1 cellular context compared by ENCODE assay signal in the genomic region with DNA sequence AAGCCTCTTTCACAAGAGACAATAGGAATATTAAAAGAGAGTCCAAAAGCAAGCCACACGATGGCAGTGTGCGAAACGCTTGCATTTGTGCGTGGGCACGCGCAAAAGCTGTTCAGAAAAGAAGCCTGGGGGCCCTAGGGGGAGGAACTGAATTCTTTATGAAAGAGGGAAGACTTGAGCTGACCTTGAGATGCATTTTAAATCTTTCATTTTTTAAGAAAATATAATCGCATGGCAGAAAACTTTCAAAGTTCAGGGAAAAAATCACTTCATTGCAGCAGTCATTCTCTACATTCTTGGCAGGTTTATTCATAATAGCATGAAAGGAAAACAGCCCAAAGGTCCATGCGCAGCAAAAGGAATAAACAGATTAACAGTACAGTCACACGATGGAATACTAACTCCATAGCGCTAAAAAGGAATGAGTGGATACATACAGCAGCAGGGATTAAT.
A peak's percentile ranks its signal among the peaks of the same experiment; 100 is the strongest.
TF ChIP-seq lines count a peak whose summit lies in the region.

No MANE protein-coding gene starts in this region.

TF ChIP-seq in A549, 52 proteins besides CTCF, POLR2A, EP300 and RAD21 (continued from another document):
- TF ChIP-seq MAZ (IDR thresholded peaks at IDR 0.05; ENCODE audit: borderline replicate concordance, low read depth, low read length) (no peak), RCOR1 (IDR thresholded peaks at IDR 0.05; ENCODE audit: low read depth, low read length) (no peak), NFE2L2 (conservative IDR thresholded peaks at IDR 0.05; ENCODE audit: low read length) (no peak), JUNB (IDR thresholded peaks at IDR 0.05) (no peak), MAX (IDR thresholded peaks at IDR 0.05) (0 out of 2 replicates have a peak, but pooled peaks have one; percentile 37), HOXB5 (CRISPR knock-in tag; IDR thresholded peaks at IDR 0.05) (no peak), TFCP2L1 (CRISPR knock-in tag; IDR thresholded peaks at IDR 0.05) (no peak), ZFP36 (IDR thresholded peaks at IDR 0.05; ENCODE audit: borderline replicate concordance, partially characterized antibody) (no peak), JUN (IDR thresholded peaks at IDR 0.05) (no peak), FOSL2 (IDR thresholded peaks at IDR 0.05) (no peak), FOSL2 (CRISPR knock-in tag; IDR thresholded peaks at IDR 0.05) (peak; percentile 37; the same call in 1 of the 2 replicates), SMC3 (IDR thresholded peaks at IDR 0.05) (peak; percentile 90), ATOH8 (CRISPR knock-in tag; IDR thresholded peaks at IDR 0.05; ENCODE audit: low read depth) (no peak)
